Comparison of ENCODE assay signal across 11 cellular contexts in the genomic region with DNA sequence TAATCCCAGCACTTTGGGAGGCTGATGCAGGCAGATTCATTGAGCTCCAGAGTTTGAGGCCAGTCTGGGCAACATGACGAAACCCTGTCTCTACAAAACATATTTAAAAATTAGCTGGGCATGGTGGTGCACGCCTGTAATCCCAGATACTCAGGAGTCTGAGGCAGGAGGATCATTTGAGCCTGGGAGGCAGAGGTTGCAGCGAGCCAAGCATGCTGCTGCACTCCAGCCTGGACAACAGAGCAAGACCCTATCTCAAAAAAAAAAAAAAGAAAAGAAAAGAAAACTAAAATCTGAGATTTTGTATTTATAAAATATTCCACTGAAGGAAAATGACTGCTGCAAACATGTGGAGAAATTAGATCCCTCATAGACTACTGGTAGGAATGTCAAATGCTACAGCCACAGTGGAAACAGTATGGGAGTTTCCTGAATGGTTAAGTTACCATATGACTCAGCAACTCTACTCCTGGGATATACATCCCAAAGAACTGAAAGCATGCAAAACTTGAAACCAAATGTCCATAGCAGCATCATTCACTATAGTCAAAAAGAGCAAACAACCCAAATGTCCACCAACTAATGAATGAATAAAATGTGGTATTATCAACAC.
DNase-seq lines count a peak whose midpoint lies in the region; ATAC-seq, FAIRE-seq and TF ChIP-seq lines count a peak whose summit lies in the region.
"Had no signal": no experiment of that assay in that cellular context is flagged by ENCODE, and none has a peak within 500 bp of the region (broad histone marks: within the 10 kb centered on the region; RNA-seq: fewer than 3 reads in every experiment).

No MANE protein-coding gene starts in this region.

- H3K4me1 ChIP-seq in A549: peaks cover 65% of the 10 kb centered on the region
- H3K4me1 ChIP-seq in adipocyte (ENCODE audit: control insufficient read depth, insufficient read depth, low read length): peaks cover 27% of the 10 kb centered on the region

- peak; percentile 59 for FAIRE-seq in A549 (lab: Jason Lieb, UNC)
- FAIRE-seq in H54 (lab: Jason Lieb, UNC): peak; percentile 79

- 93% methylated on average over 3 of the region's 3 CpGs for WGBS in A549 (ENCODE audit: missing lambda C conversion rate)

- no peaks in the 10 kb centered on the region for H3K9me3 ChIP-seq in A549
- no peaks in the 10 kb centered on the region for H3K9me3 ChIP-seq in adipocyte (ENCODE audit: control insufficient read depth, low read length)

- peaks cover 51% of the 10 kb centered on the region for H3K36me3 ChIP-seq in adipocyte (ENCODE audit: control insufficient read depth, insufficient read depth, low read length, severe bottlenecking)

- peak overlapping the region; percentile 5; the same call in 2 of the 3 replicates for H3K4me2 ChIP-seq in A549

- no peak overlapping the region for H3K4me3 ChIP-seq in A549
- H3K4me3 ChIP-seq in adipocyte (ENCODE audit: low read length): no peak overlapping the region

- H3K27me3 ChIP-seq in adipocyte (replicated peaks; ENCODE audit: control insufficient read depth, insufficient read depth, low read length): no peaks in the 10 kb centered on the region

- CTCF ChIA-PET in A549 (lab: Yijun Ruan, JAX): interaction anchor here (1.2 to 1.7 kb wide), 3 partner anchors 18 to 39 kb away, joined by 4 to 5 read pairs (median 5); no protein-coding TSS in a partner anchor

- ATAC-seq in A549: peak; percentile 55 to 79; a peak in 4 of 6 replicates
- ATAC-seq in HG02938 (IDR thresholded peaks at IDR 0.05; ENCODE audit: unreplicated experiment): no peak
- no peak for ATAC-seq in HG03039 (IDR thresholded peaks at IDR 0.05; ENCODE audit: unreplicated experiment)

- DNase-seq in A549 (ENCODE audit: low read depth in 1 of 2, low spot score in 1 of 2) (peak; percentile 64 to 72), H54 (ENCODE audit: insufficient read length, low spot score) (peak; percentile 28), adipocyte (ENCODE audit: low read depth) (peak; percentile 91), foreskin melanocyte (peak; percentile 33), retina (no peak), NCI-H1048 (lab: John Stamatoyannopoulos, UW) (no peak)
- DNase-seq: activated naive CD4-positive, alpha-beta T cell; NCI-H1436 had no signal

- TF ChIP-seq RAD21 in A549 (conservative IDR thresholded peaks at IDR 0.05 in 1 of 2, IDR thresholded peaks at IDR 0.05 in 1 of 2): no peak

- no peak overlapping the region for H3K9ac ChIP-seq in adipocyte (ENCODE audit: low read length)

- peak overlapping the region; percentile 53 to 81 for H3K27ac ChIP-seq in A549
- H3K27ac ChIP-seq: VCaP had no signal

- POLR2A ChIA-PET in A549 (lab: Yijun Ruan, JAX): no interaction called here

- no peak for TF ChIP-seq EP300 in A549 (IDR thresholded peaks at IDR 0.05)

- 0 out of 3 replicates have a peak, but pooled peaks have one; percentile 7 for TF ChIP-seq CTCF in A549 (IDR thresholded peaks at IDR 0.05)

- no peak for TF ChIP-seq POLR2A in A549 (IDR thresholded peaks at IDR 0.05; ENCODE audit: low read length)
- TF ChIP-seq POLR2A in H54 (IDR thresholded peaks at IDR 0.05; ENCODE audit: low read depth, low read length): no peak

TF ChIP-seq in A549, 52 proteins besides CTCF, POLR2A, EP300 and RAD21:
- no peak for TF ChIP-seq FOSL2 (IDR thresholded peaks at IDR 0.05)
- TF ChIP-seq FOSL2 (CRISPR knock-in tag; IDR thresholded peaks at IDR 0.05): peak; percentile 63
- peak; percentile 72 for TF ChIP-seq NFE2L2 (conservative IDR thresholded peaks at IDR 0.05; ENCODE audit: low read length)
- TF ChIP-seq MAFK (IDR thresholded peaks at IDR 0.05; ENCODE audit: partially characterized antibody): peak; percentile 95
- no peak for TF ChIP-seq NR3C1 (IDR thresholded peaks at IDR 0.05)
- TF ChIP-seq, protein P1, sequence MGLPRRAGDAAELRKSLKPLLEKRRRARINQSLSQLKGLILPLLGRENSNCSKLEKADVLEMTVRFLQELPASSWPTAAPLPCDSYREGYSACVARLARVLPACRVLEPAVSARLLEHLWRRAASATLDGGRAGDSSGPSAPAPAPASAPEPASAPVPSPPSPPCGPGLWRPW (IDR thresholded peaks at IDR 0.05): no peak
- TF ChIP-seq HOXB5 (CRISPR knock-in tag; IDR thresholded peaks at IDR 0.05): no peak
- TF ChIP-seq, protein P2, sequence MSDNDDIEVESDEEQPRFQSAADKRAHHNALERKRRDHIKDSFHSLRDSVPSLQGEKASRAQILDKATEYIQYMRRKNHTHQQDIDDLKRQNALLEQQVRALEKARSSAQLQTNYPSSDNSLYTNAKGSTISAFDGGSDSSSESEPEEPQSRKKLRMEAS (IDR thresholded peaks at IDR 0.05): peak; percentile 39; the same call in 1 of the 2 replicates
TF ChIP-seq in A549: peak in this region for 4.

Comparison
In these comparisons a context has a peak if more than half of its experiments do, and no peak if none do; other contexts are left out.
1. ATAC-seq: peak in A549 (2 of 2); none in HG02938 (single experiment) and HG03039 (single experiment).
2. DNase-seq: peak in A549 (2 of 2), H54 (single experiment), adipocyte (single experiment) and foreskin melanocyte (single experiment); none in retina (single experiment) and NCI-H1048 (single experiment).